12 cellular contexts compared by ENCODE assay signal in the genomic region with DNA sequence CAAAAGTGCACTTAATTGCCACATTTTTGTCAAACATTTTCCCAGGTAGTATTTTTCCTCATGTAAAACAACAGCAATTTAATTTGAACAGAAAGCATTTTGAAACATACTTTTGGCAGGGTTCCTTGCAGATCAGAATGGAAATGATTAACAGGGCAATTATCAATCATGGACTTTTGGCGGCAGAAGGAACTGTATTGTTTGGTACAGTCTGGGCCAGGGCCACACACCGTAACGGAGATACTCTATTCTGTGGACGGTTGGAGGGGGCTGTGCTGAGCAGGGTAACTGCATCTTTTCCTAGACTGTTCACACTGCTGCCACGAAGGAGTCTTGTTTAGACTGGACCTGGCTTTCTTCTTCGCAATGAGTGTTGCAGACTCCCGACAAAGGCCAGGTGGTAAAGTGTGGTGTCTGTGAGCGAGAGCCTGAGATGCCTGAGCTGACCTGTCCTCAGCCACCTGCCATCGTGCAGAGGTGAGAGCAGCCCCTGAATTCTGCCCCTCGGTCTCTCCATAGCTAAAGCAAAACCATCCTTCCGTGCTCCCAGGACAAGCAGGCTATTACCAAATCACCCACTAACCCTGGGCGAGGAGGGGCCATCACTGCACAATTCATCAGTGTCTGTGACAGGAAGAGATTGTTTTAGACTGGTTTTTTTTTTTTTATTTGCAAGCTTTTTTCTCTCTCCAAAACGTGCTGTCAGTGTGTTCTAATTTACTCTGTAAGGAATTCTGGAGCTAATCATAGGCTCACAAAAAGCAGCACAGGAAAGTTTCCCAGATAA.
DNase-seq lines count a peak whose midpoint lies in the region; ATAC-seq and TF ChIP-seq lines count a peak whose summit lies in the region.
"Had no signal": no experiment of that assay in that cellular context is flagged by ENCODE, and none has a peak within 500 bp of the region (broad histone marks: within the 10 kb centered on the region; RNA-seq: fewer than 3 reads in every experiment).

No MANE protein-coding gene starts in this region.

- WGBS in psoas muscle, 3 donors, result 46 to 74% (median 55%) methylated on average over 13 of the region's 13 CpGs

- DNase-seq in AG10803 (ENCODE audit: low read depth), result peak; percentile 43
- DNase-seq in RPMI7951 (ENCODE audit: low read depth), result peak; percentile 36
- no peak for DNase-seq in left ventricle myocardium inferior
- no peak for DNase-seq in psoas muscle
- DNase-seq in NCI-H82 (lab: John Stamatoyannopoulos, UW), result no peak
- no peak for DNase-seq in COLO829 (ENCODE audit: low spot score)
- no peak for DNase-seq in HT-29 (ENCODE audit: low spot score)
- DNase-seq in SKM-1 (lab: John Stamatoyannopoulos, UW; ENCODE audit: unreplicated experiment), result no peak
- DNase-seq: activated CD4-positive, CD25-positive, alpha-beta regulatory T cell; KG1; NCI-H2171 treated with DMSO at 0.1 percent for 48 hours; stimulated activated CD4-positive, alpha-beta T cell treated with anti-CD3 and anti-CD28 coated beads, Interleukin-4, amount 100 ng/mL, for 24 hours had no signal

- TF ChIP-seq CTCF in AG10803 (conservative IDR thresholded peaks at IDR 0.05; ENCODE audit: low read length), result no peak
- no peak for TF ChIP-seq CTCF in left ventricle myocardium inferior (IDR thresholded peaks at IDR 0.05; ENCODE audit: borderline replicate concordance)
- TF ChIP-seq CTCF in psoas muscle (IDR thresholded peaks at IDR 0.05), result no peak

- H3K27ac ChIP-seq in left ventricle myocardium inferior (replicated peaks), result peak overlapping the region; percentile 56
- peak overlapping the region; percentile 11 for H3K27ac ChIP-seq in psoas muscle

- H3K4me3 ChIP-seq in AG10803 (ENCODE audit: low read length) (peak overlapping the region; percentile 48), left ventricle myocardium inferior (no peak overlapping the region), psoas muscle (no peak overlapping the region)

- peaks cover 38% of the 10 kb centered on the region for H3K4me1 ChIP-seq in left ventricle myocardium inferior
- peaks cover 46% of the 10 kb centered on the region for H3K4me1 ChIP-seq in psoas muscle

- H3K36me3 ChIP-seq in left ventricle myocardium inferior (no peaks in the 10 kb centered on the region), psoas muscle (ENCODE audit: insufficient read depth in 1 of 2, low read depth in 1 of 2) (no peaks in the 10 kb centered on the region)

- no peaks in the 10 kb centered on the region for H3K9me3 ChIP-seq in left ventricle myocardium inferior (replicated peaks)
- H3K9me3 ChIP-seq in psoas muscle, result no peaks in the 10 kb centered on the region

- H3K27me3 ChIP-seq in left ventricle myocardium inferior (ENCODE audit: low read depth), result no peaks in the 10 kb centered on the region
- no peaks in the 10 kb centered on the region for H3K27me3 ChIP-seq in psoas muscle (ENCODE audit: insufficient read depth in 3 of 3, low read length in 2 of 3)

- ATAC-seq in psoas muscle, result peak in 1 of 4 donors; percentile 31

- intact Hi-C loops in left ventricle myocardium inferior (cut with micrococcal nuclease) (no loop called here), psoas muscle (cut with DNase I) (no loop called here)

Comparison
In these comparisons a context has a peak if more than half of its experiments do, and no peak if none do; other contexts are left out.
1. DNase-seq: peak in AG10803 (single experiment) and RPMI7951 (single experiment); none in left ventricle myocardium inferior (single experiment), psoas muscle (0 of 2), NCI-H82 (single experiment), COLO829 (single experiment), HT-29 (single experiment) and SKM-1 (single experiment).